In genomic region chrX:130111220-130111934, GRCh38 we compare ENCODE assay signal across 8 cellular contexts. TPM values are rescaled to one million over a fixed set of nuclear protein-coding genes. Genes with fewer than 3 reads are reported as not detected.
DNase-seq lines count a peak whose midpoint lies in the region; ATAC-seq and TF ChIP-seq lines count a peak whose summit lies in the region.
"Had no signal": no experiment of that assay in that cellular context is flagged by ENCODE, and none has a peak within 500 bp of the region (broad histone marks: within the 10 kb centered on the region; RNA-seq: fewer than 3 reads in every experiment).

No MANE protein-coding gene starts in this region.

- no peak for TF ChIP-seq POLR2A in sigmoid colon (IDR thresholded peaks at IDR 0.05)

- TF ChIP-seq CTCF in sigmoid colon (IDR thresholded peaks at IDR 0.05) = no peak

- intact Hi-C loops in sigmoid colon (cut with DNase I) = no loop called here

- H3K36me3 ChIP-seq in sigmoid colon = no peaks in the 10 kb centered on the region

- no peak for TF ChIP-seq EP300 in sigmoid colon (IDR thresholded peaks at IDR 0.05)

- no peaks in the 10 kb centered on the region for H3K9me3 ChIP-seq in sigmoid colon
- H3K9me3 ChIP-seq: testis had no signal

- peak; percentile 39 for DNase-seq in GM03348 (ENCODE audit: low spot score)
- peak; percentile 62 for DNase-seq in NCI-H69 (lab: John Stamatoyannopoulos, UW)
- DNase-seq in sigmoid colon = no peak
- DNase-seq in NCI-H1048 (lab: John Stamatoyannopoulos, UW) = no peak
- DNase-seq: testis had no signal

- H3K27me3 ChIP-seq in sigmoid colon = no peaks in the 10 kb centered on the region
- H3K27me3 ChIP-seq: testis had no signal

- ATAC-seq in esophagus mucosa (peak; percentile 71), GM21390 (IDR thresholded peaks at IDR 0.05; ENCODE audit: unreplicated experiment) (no peak), GM21526 (IDR thresholded peaks at IDR 0.05; ENCODE audit: low FRiP score, unreplicated experiment) (no peak)

- peaks cover 0 to 14% (median 8%) of the 10 kb centered on the region in 4 donors for H3K4me1 ChIP-seq in sigmoid colon
- H3K4me1 ChIP-seq: testis had no signal

- 32 to 44% methylated on average over 41 of the region's 41 CpGs for WGBS in sigmoid colon, 2 donors

- H3K27ac ChIP-seq in sigmoid colon = peak overlapping the region; percentile 83 to 88 (median 86)

- peak overlapping the region in 3 of 4 donors; percentile 62 to 71 (median 68) for H3K4me3 ChIP-seq in sigmoid colon

RNA-seq across cellular contexts. Expression of gene ELF4, which starts 1.1 kb away (rescaled TPM):
- total RNA-seq in esophagus mucosa = 11.2 TPM
- 1 to 10 TPM; 4.6 to 7.8 (median 5.2) TPM for total RNA-seq in sigmoid colon
- polyA plus RNA-seq in sigmoid colon = 10 to 100 TPM; 19.2 to 25.9 (median 22.2) TPM

RNA-seq across cellular contexts. Expression of gene AIFM1, which starts 54.3 kb away (rescaled TPM):
- total RNA-seq in esophagus mucosa = 21.9 TPM
- 10 to 100 TPM in 3 of 4 donors, 1 to 10 TPM in 1; 9.7 to 19.8 (median 14.2) TPM for total RNA-seq in sigmoid colon
- 10 to 100 TPM; 27.0 to 55.9 (median 47.4) TPM for polyA plus RNA-seq in sigmoid colon

Comparison
In these comparisons a context has a peak if more than half of its experiments do, and no peak if none do; other contexts are left out.
1. DNase-seq: peak in GM03348 (single experiment) and NCI-H69 (single experiment); none in sigmoid colon (single experiment) and NCI-H1048 (single experiment).